In genomic region chr13:24168980-24169379, GRCh38 we compare ENCODE assay signal across 24 cellular contexts. TPM values are rescaled to one million over a fixed set of nuclear protein-coding genes. Genes with fewer than 3 reads are reported as not detected.
DNase-seq lines count a peak whose midpoint lies in the region; ATAC-seq, FAIRE-seq and TF ChIP-seq lines count a peak whose summit lies in the region.
"Had no signal": no experiment of that assay in that cellular context is flagged by ENCODE, and none has a peak within 500 bp of the region (broad histone marks: within the 10 kb centered on the region; RNA-seq: fewer than 3 reads in every experiment).

No MANE protein-coding gene starts in this region.

- no peaks in the 10 kb centered on the region for H3K27me3 Mint-ChIP-seq in activated CD8-positive, alpha-beta T cell treated with anti-CD3 and anti-CD28 coated beads for 36 hours
- H3K27me3 Mint-ChIP-seq in activated CD8-positive, alpha-beta T cell treated with anti-CD3 and anti-CD28 coated beads, Interleukin-2, amount 10 ng/mL, durations not matched to agents 7 days and 5 days (ENCODE audit: low read depth): no peaks in the 10 kb centered on the region
- no peaks in the 10 kb centered on the region for H3K27me3 Mint-ChIP-seq in astrocyte (ENCODE audit: low read depth, unreplicated experiment)
- H3K27me3 Mint-ChIP-seq: CD4-positive, CD25-positive, alpha-beta regulatory T cell had no signal

- ATAC-seq in activated CD8-positive, alpha-beta T cell treated with anti-CD3 and anti-CD28 coated beads for 36 hours: no peak
- ATAC-seq in activated CD8-positive, alpha-beta T cell treated with anti-CD3 and anti-CD28 coated beads, Interleukin-2, amount 10 ng/mL, durations not matched to agents 7 days and 5 days: no peak
- ATAC-seq in right lobe of liver (peak; percentile 71 to 88 (median 82)), GM18517 (IDR thresholded peaks at IDR 0.05; ENCODE audit: unreplicated experiment) (no peak)
- ATAC-seq: K562 had no signal

- peak; percentile 32 for FAIRE-seq in astrocyte (lab: Jason Lieb, UNC)
- FAIRE-seq: K562, keratinocyte had no signal

- POLR2A ChIA-PET in activated CD8-positive, alpha-beta T cell treated with anti-CD3 and anti-CD28 coated beads for 36 hours (lab: Charles Lee): interaction anchor here (0.7 to 2.7 kb wide), 5 partner anchors 8 to 14 kb away, joined by 3 to 11 read pairs (median 3); no protein-coding TSS in a partner anchor
- POLR2A ChIA-PET in activated CD8-positive, alpha-beta T cell treated with anti-CD3 and anti-CD28 coated beads, Interleukin-2, amount 10 ng/mL, durations not matched to agents 7 days and 5 days (lab: Charles Lee): interaction anchor here (0.8 to 1.2 kb wide), 2 partner anchors 8 to 10 kb away, joined by 4 read pairs; partner anchors contain the start of gene SPATA13

- no peak for TF ChIP-seq EP300 in suprapubic skin (IDR thresholded peaks at IDR 0.05)

- no peak overlapping the region for H3K4me3 Mint-ChIP-seq in activated CD8-positive, alpha-beta T cell treated with anti-CD3 and anti-CD28 coated beads for 36 hours
- H3K4me3 Mint-ChIP-seq in activated CD8-positive, alpha-beta T cell treated with anti-CD3 and anti-CD28 coated beads, Interleukin-2, amount 10 ng/mL, durations not matched to agents 7 days and 5 days: no peak overlapping the region
- H3K4me3 Mint-ChIP-seq in astrocyte (ENCODE audit: unreplicated experiment): no peak overlapping the region
- H3K4me3 Mint-ChIP-seq: CD4-positive, CD25-positive, alpha-beta regulatory T cell; H9; mesothelial cell of epicardium had no signal

- peak; percentile 36 for TF ChIP-seq POLR2A in right lobe of liver (IDR thresholded peaks at IDR 0.05)
- no peak for TF ChIP-seq POLR2A in suprapubic skin (IDR thresholded peaks at IDR 0.05)

- no peak for TF ChIP-seq CTCF in activated CD8-positive, alpha-beta T cell treated with anti-CD3 and anti-CD28 coated beads for 36 hours (IDR thresholded peaks at IDR 0.05)
- TF ChIP-seq CTCF in astrocyte (IDR thresholded peaks at IDR 0.05; ENCODE audit: insufficient read depth, low read depth, low read length): no peak
- peak in 1 of 4 donors; percentile 7 for TF ChIP-seq CTCF in right lobe of liver (IDR thresholded peaks at IDR 0.05)
- TF ChIP-seq CTCF in suprapubic skin (IDR thresholded peaks at IDR 0.05): no peak
- no peak for TF ChIP-seq CTCF in GM13976 (IDR thresholded peaks at IDR 0.05; ENCODE audit: borderline replicate concordance, control extremely low read depth, extremely low read depth, insufficient read depth, missing control alignments)

- peaks cover 19% of the 10 kb centered on the region for H3K79me2 ChIP-seq in astrocyte (ENCODE audit: insufficient read depth, low read length)

- H3K4me3 ChIP-seq in astrocyte (ENCODE audit: insufficient read depth, low read depth, low read length) (no peak overlapping the region), right lobe of liver (no peak overlapping the region), suprapubic skin (no peak overlapping the region)
- H3K4me3 ChIP-seq: cardiac muscle cell, K562, thoracic aorta had no signal

- no peak for DNase-seq in activated CD8-positive, alpha-beta T cell treated with anti-CD3 and anti-CD28 coated beads for 36 hours
- no peak for DNase-seq in activated CD8-positive, alpha-beta T cell treated with anti-CD3 and anti-CD28 coated beads, Interleukin-2, amount 10 ng/mL, durations not matched to agents 7 days and 5 days
- DNase-seq in astrocyte (ENCODE audit: low read depth) (peak; percentile 67), right lobe of liver (peak; percentile 42 to 81 (median 73)), suprapubic skin (ENCODE audit: low spot score in 2 of 2) (no peak), Ammon's horn (ENCODE audit: low spot score) (no peak), GM13976 (ENCODE audit: low spot score) (no peak)
- DNase-seq: 8988T; activated CD4-positive, alpha-beta T cell treated with anti-CD3 and anti-CD28 coated beads for 4 hours; activated naive CD4-positive, alpha-beta T cell treated with anti-CD3 and anti-CD28 coated beads, Interleukin-2, amount 50 U/mL, for 16 hours; activated T-cell treated with anti-CD3 and anti-CD28 coated beads for 4 hours; CD4-positive, CD25-positive, alpha-beta regulatory T cell; effector memory CD4-positive, alpha-beta T cell; H9; hippocampal formation; NCI-H1092; NCI-H526 treated with DMSO at 0.1 percent for 48 hours had no signal

- H3K27me3 ChIP-seq in astrocyte (ENCODE audit: insufficient read depth, low read length): no peaks in the 10 kb centered on the region
- H3K27me3 ChIP-seq in right lobe of liver: no peaks in the 10 kb centered on the region
- no peaks in the 10 kb centered on the region for H3K27me3 ChIP-seq in suprapubic skin
- H3K27me3 ChIP-seq: cardiac muscle cell had no signal

- H3K4me1 ChIP-seq in astrocyte (ENCODE audit: insufficient read depth, low read length) (peaks cover 27% of the 10 kb centered on the region), right lobe of liver (peaks cover 0 to 59% (median 10%) of the 10 kb centered on the region in 4 donors), suprapubic skin (peaks cover 13% of the 10 kb centered on the region)

- CTCF ChIA-PET in activated CD8-positive, alpha-beta T cell treated with anti-CD3 and anti-CD28 coated beads for 36 hours (lab: Charles Lee): interaction anchor here (0.7 to 1.1 kb wide), 3 partner anchors 19 to 60 kb away, joined by 3 to 4 read pairs (median 3); no protein-coding TSS in a partner anchor
- CTCF ChIA-PET in activated CD8-positive, alpha-beta T cell treated with anti-CD3 and anti-CD28 coated beads, Interleukin-2, amount 10 ng/mL, durations not matched to agents 7 days and 5 days (lab: Charles Lee): interaction anchor here (0.9 kb wide), 1 partner anchor 10 kb away, joined by 3 read pairs; no protein-coding TSS in a partner anchor

- H3K27ac ChIP-seq in astrocyte (ENCODE audit: low read depth, low read length) (no peak overlapping the region), right lobe of liver (peak overlapping the region; percentile 48 to 69 (median 53)), suprapubic skin (peak overlapping the region; percentile 56)
- H3K27ac ChIP-seq: cardiac muscle cell, HL-60, thoracic aorta had no signal

- H3K9me3 Mint-ChIP-seq in activated CD8-positive, alpha-beta T cell treated with anti-CD3 and anti-CD28 coated beads for 36 hours: no peaks in the 10 kb centered on the region
- no peaks in the 10 kb centered on the region for H3K9me3 Mint-ChIP-seq in activated CD8-positive, alpha-beta T cell treated with anti-CD3 and anti-CD28 coated beads, Interleukin-2, amount 10 ng/mL, durations not matched to agents 7 days and 5 days (ENCODE audit: insufficient read depth)
- H3K9me3 Mint-ChIP-seq in astrocyte (ENCODE audit: unreplicated experiment): peaks cover 2% of the 10 kb centered on the region
- H3K9me3 Mint-ChIP-seq: H9, mesothelial cell of epicardium had no signal

- intact Hi-C loops in activated CD8-positive, alpha-beta T cell treated with anti-CD3 and anti-CD28 coated beads for 36 hours (cut with micrococcal nuclease): no loop called here
- intact Hi-C loops in right lobe of liver (cut with DNase I): no loop called here

- in situ Hi-C loops in GM13976 (cut with MboI; ENCODE audit: low sequenced_read_pairs, unreplicated experiment): no loop called here

- peaks cover 60% of the 10 kb centered on the region for H3K36me3 Mint-ChIP-seq in activated CD8-positive, alpha-beta T cell treated with anti-CD3 and anti-CD28 coated beads for 36 hours (ENCODE audit: low read depth)
- peaks cover 24% of the 10 kb centered on the region for H3K36me3 Mint-ChIP-seq in activated CD8-positive, alpha-beta T cell treated with anti-CD3 and anti-CD28 coated beads, Interleukin-2, amount 10 ng/mL, durations not matched to agents 7 days and 5 days (ENCODE audit: low read depth)
- peaks cover 3% of the 10 kb centered on the region for H3K36me3 Mint-ChIP-seq in astrocyte (ENCODE audit: low read depth, unreplicated experiment)
- H3K36me3 Mint-ChIP-seq: mesothelial cell of epicardium had no signal

- H2AFZ ChIP-seq in astrocyte (ENCODE audit: low read depth, low read length): no peak overlapping the region

- no peaks in the 10 kb centered on the region for H4K20me1 ChIP-seq in astrocyte (ENCODE audit: insufficient read depth, low read length)

- H3K27ac Mint-ChIP-seq in activated CD8-positive, alpha-beta T cell treated with anti-CD3 and anti-CD28 coated beads for 36 hours: peak overlapping the region; percentile 74
- no peak overlapping the region for H3K27ac Mint-ChIP-seq in activated CD8-positive, alpha-beta T cell treated with anti-CD3 and anti-CD28 coated beads, Interleukin-2, amount 10 ng/mL, durations not matched to agents 7 days and 5 days
- peak overlapping the region; percentile 68 for H3K27ac Mint-ChIP-seq in astrocyte (ENCODE audit: unreplicated experiment)
- H3K27ac Mint-ChIP-seq: CD4-positive, CD25-positive, alpha-beta regulatory T cell; H9; mesothelial cell of epicardium had no signal

- H3K4me2 ChIP-seq in astrocyte (ENCODE audit: low read length): peak overlapping the region; percentile 41

- no peak overlapping the region for H3K9ac ChIP-seq in astrocyte (ENCODE audit: low read length)

- WGBS in right lobe of liver (ENCODE audit: insufficient coverage, low coverage, low lambda C conversion rate, missing lambda C conversion rate): 28% methylated on average over 5 of the region's 5 CpGs
- 57% methylated on average over 5 of the region's 5 CpGs for WGBS in suprapubic skin

- H3K4me1 Mint-ChIP-seq in activated CD8-positive, alpha-beta T cell treated with anti-CD3 and anti-CD28 coated beads for 36 hours (ENCODE audit: low read depth): peaks cover 56% of the 10 kb centered on the region
- peaks cover 43% of the 10 kb centered on the region for H3K4me1 Mint-ChIP-seq in activated CD8-positive, alpha-beta T cell treated with anti-CD3 and anti-CD28 coated beads, Interleukin-2, amount 10 ng/mL, durations not matched to agents 7 days and 5 days (ENCODE audit: low read depth)
- H3K4me1 Mint-ChIP-seq in astrocyte (ENCODE audit: low read depth, unreplicated experiment): peaks cover 28% of the 10 kb centered on the region
- H3K4me1 Mint-ChIP-seq: mesothelial cell of epicardium had no signal

- no peaks in the 10 kb centered on the region for H3K36me3 ChIP-seq in astrocyte (ENCODE audit: insufficient read depth, low read length)
- peaks cover 0 to 33% (median 0%) of the 10 kb centered on the region in 4 donors for H3K36me3 ChIP-seq in right lobe of liver
- peaks cover 3% of the 10 kb centered on the region for H3K36me3 ChIP-seq in suprapubic skin
- H3K36me3 ChIP-seq: cardiac muscle cell, thoracic aorta had no signal

- H3K9me3 ChIP-seq in astrocyte (ENCODE audit: insufficient read depth, low read depth, low read length) (no peaks in the 10 kb centered on the region), right lobe of liver (no peaks in the 10 kb centered on the region), suprapubic skin (no peaks in the 10 kb centered on the region)
- H3K9me3 ChIP-seq: thoracic aorta had no signal

RNA-seq across cellular contexts. Expression of gene SPATA13, which starts 8.5 kb away (rescaled TPM):
- total RNA-seq in activated CD8-positive, alpha-beta T cell treated with anti-CD3 and anti-CD28 coated beads for 36 hours: 10 to 100 TPM; 47.0 to 47.4 TPM
- 10 to 100 TPM; 57.4 to 63.2 TPM for total RNA-seq in activated CD8-positive, alpha-beta T cell treated with anti-CD3 and anti-CD28 coated beads, Interleukin-2, amount 10 ng/mL, durations not matched to agents 7 days and 5 days
- total RNA-seq in astrocyte (6.2 and 6.7 TPM in 2 replicates), right lobe of liver (10 to 100 TPM; 21.5 to 39.9 (median 30.5) TPM), suprapubic skin (10 to 100 TPM; 26.5 to 64.2 (median 31.6) TPM)

Comparison
In these comparisons a context has a peak if more than half of its experiments do, and no peak if none do; other contexts are left out.
1. ATAC-seq: peak in right lobe of liver (4 of 4); none in activated CD8-positive, alpha-beta T cell treated with anti-CD3 and anti-CD28 coated beads for 36 hours (single experiment), activated CD8-positive, alpha-beta T cell treated with anti-CD3 and anti-CD28 coated beads, Interleukin-2, amount 10 ng/mL, durations not matched to agents 7 days and 5 days (single experiment) and GM18517 (single experiment).
2. DNase-seq: peak in astrocyte (single experiment) and right lobe of liver (3 of 3); none in activated CD8-positive, alpha-beta T cell treated with anti-CD3 and anti-CD28 coated beads for 36 hours (single experiment), activated CD8-positive, alpha-beta T cell treated with anti-CD3 and anti-CD28 coated beads, Interleukin-2, amount 10 ng/mL, durations not matched to agents 7 days and 5 days (single experiment), suprapubic skin (0 of 2), Ammon's horn (single experiment) and GM13976 (single experiment).